1 cellular context compared by ENCODE assay signal in the genomic region with DNA sequence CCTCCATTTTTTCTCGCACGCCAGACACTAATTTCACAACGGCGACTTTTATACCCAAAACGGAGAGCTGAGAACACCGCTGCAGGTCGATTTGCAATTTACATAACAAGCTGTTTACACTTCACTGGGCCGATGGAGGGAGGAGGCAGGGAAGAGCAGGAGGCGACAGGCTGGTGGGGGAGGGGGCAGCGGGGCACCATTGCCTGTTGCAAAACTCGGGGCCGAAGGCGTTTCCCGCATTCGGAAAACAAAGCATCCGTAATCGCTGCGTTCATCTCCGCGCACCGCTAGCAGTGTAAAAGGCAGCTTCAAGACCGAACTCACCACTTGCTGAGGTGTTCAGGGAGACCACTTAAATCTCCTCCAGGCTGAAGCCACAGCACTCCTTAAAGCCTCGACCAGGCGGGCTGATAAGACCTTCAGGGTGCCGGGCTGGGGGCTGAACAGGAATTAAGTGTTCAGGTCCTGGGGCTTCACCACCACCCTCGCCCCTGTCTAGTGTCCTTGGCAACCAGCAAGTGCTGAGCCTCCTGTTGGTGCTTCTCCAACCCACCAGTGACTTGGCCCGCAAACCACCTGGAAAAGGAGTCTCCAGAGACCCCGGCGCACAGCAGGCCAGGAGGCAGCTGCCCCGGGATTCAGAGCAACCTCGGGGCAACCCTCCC.
A peak's percentile ranks its signal among the peaks of the same experiment; 100 is the strongest.
TF ChIP-seq lines count a peak whose summit lies in the region.

No MANE protein-coding gene starts in this region.

TF ChIP-seq in WTC11, 78 proteins besides CTCF, POLR2A, EP300 and RAD21 (continued from another document):
- no peak for TF ChIP-seq IRF2 (CRISPR knock-in tag; IDR thresholded peaks at IDR 0.05; ENCODE audit: borderline replicate concordance, low read depth)
- TF ChIP-seq GABPB1 (CRISPR knock-in tag; IDR thresholded peaks at IDR 0.05) = peak; percentile 55
- TF ChIP-seq RORB (CRISPR knock-in tag; IDR thresholded peaks at IDR 0.05) = no peak
- TF ChIP-seq, protein P1, sequence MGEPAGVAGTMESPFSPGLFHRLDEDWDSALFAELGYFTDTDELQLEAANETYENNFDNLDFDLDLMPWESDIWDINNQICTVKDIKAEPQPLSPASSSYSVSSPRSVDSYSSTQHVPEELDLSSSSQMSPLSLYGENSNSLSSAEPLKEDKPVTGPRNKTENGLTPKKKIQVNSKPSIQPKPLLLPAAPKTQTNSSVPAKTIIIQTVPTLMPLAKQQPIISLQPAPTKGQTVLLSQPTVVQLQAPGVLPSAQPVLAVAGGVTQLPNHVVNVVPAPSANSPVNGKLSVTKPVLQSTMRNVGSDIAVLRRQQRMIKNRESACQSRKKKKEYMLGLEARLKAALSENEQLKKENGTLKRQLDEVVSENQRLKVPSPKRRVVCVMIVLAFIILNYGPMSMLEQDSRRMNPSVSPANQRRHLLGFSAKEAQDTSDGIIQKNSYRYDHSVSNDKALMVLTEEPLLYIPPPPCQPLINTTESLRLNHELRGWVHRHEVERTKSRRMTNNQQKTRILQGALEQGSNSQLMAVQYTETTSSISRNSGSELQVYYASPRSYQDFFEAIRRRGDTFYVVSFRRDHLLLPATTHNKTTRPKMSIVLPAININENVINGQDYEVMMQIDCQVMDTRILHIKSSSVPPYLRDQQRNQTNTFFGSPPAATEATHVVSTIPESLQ (CRISPR knock-in tag; IDR thresholded peaks at IDR 0.05) = no peak
- 0 out of 2 replicates have a peak, but pooled peaks have one; percentile 80 for TF ChIP-seq KAT7 (CRISPR knock-in tag; IDR thresholded peaks at IDR 0.05; ENCODE audit: borderline replicate concordance)
- no peak for TF ChIP-seq TCF7 (CRISPR knock-in tag; IDR thresholded peaks at IDR 0.05; ENCODE audit: low read depth)
- TF ChIP-seq FOXK1 (CRISPR knock-in tag; IDR thresholded peaks at IDR 0.05) = peak; percentile 73; the same call in 1 of the 2 replicates
- TF ChIP-seq TP53 (CRISPR knock-in tag; IDR thresholded peaks at IDR 0.05) = no peak
- no peak for TF ChIP-seq TEAD4 (CRISPR knock-in tag; IDR thresholded peaks at IDR 0.05)
- TF ChIP-seq, protein P2, sequence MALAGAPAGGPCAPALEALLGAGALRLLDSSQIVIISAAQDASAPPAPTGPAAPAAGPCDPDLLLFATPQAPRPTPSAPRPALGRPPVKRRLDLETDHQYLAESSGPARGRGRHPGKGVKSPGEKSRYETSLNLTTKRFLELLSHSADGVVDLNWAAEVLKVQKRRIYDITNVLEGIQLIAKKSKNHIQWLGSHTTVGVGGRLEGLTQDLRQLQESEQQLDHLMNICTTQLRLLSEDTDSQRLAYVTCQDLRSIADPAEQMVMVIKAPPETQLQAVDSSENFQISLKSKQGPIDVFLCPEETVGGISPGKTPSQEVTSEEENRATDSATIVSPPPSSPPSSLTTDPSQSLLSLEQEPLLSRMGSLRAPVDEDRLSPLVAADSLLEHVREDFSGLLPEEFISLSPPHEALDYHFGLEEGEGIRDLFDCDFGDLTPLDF (CRISPR knock-in tag; IDR thresholded peaks at IDR 0.05) = no peak
- TF ChIP-seq, protein P3, sequence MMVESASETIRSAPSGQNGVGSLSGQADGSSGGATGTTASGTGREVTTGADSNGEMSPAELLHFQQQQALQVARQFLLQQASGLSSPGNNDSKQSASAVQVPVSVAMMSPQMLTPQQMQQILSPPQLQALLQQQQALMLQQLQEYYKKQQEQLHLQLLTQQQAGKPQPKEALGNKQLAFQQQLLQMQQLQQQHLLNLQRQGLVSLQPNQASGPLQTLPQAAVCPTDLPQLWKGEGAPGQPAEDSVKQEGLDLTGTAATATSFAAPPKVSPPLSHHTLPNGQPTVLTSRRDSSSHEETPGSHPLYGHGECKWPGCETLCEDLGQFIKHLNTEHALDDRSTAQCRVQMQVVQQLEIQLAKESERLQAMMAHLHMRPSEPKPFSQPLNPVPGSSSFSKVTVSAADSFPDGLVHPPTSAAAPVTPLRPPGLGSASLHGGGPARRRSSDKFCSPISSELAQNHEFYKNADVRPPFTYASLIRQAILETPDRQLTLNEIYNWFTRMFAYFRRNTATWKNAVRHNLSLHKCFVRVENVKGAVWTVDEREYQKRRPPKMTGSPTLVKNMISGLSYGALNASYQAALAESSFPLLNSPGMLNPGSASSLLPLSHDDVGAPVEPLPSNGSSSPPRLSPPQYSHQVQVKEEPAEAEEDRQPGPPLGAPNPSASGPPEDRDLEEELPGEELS (CRISPR knock-in tag; IDR thresholded peaks at IDR 0.05) = peak; percentile 82; the same call in 1 of the 2 replicates
- TF ChIP-seq, protein P4, sequence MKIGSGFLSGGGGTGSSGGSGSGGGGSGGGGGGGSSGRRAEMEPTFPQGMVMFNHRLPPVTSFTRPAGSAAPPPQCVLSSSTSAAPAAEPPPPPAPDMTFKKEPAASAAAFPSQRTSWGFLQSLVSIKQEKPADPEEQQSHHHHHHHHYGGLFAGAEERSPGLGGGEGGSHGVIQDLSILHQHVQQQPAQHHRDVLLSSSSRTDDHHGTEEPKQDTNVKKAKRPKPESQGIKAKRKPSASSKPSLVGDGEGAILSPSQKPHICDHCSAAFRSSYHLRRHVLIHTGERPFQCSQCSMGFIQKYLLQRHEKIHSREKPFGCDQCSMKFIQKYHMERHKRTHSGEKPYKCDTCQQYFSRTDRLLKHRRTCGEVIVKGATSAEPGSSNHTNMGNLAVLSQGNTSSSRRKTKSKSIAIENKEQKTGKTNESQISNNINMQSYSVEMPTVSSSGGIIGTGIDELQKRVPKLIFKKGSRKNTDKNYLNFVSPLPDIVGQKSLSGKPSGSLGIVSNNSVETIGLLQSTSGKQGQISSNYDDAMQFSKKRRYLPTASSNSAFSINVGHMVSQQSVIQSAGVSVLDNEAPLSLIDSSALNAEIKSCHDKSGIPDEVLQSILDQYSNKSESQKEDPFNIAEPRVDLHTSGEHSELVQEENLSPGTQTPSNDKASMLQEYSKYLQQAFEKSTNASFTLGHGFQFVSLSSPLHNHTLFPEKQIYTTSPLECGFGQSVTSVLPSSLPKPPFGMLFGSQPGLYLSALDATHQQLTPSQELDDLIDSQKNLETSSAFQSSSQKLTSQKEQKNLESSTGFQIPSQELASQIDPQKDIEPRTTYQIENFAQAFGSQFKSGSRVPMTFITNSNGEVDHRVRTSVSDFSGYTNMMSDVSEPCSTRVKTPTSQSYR (CRISPR knock-in tag; IDR thresholded peaks at IDR 0.05) = peak; percentile 71; the same call in 1 of the 2 replicates
- TF ChIP-seq, protein P5, sequence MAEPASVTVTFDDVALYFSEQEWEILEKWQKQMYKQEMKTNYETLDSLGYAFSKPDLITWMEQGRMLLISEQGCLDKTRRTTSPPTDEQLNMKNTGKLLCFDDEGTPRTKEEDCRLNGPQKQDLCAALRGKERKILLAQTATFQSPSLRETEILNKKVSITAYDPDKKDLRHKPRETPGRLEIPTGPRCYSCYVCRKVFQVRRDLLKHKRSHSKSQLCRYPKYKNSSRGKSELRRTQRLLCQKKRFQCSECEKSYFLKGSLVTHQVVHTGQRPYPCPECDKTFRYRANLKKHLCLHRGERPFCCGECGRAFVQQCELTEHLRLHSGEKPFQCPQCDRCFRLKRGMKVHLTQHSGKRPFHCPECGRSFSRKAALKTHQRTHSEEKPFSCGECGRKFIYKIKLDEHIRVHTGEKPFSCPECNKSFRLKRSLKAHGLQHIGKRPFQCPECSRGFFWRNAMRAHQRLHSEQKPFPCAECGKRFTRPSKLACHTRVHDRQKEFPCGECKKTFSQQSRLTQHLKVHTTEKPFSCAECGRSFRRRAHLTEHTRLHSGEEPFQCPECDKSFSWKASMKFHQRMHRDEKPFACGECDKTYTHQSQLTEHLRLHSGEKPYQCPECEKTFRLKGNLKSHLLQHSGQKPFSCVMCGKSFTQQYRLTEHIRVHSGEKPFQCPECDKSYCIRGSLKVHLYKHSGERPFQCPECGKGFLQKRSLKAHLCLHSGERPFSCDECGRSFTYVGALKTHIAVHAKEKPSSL (CRISPR knock-in tag; conservative IDR thresholded peaks at IDR 0.05) = no peak
- peak; percentile 74; the same call in 1 of the 2 replicates for TF ChIP-seq FOXP1 (CRISPR knock-in tag; IDR thresholded peaks at IDR 0.05; ENCODE audit: borderline replicate concordance)
- no peak for TF ChIP-seq ZNF232 (CRISPR knock-in tag; IDR thresholded peaks at IDR 0.05)
- TF ChIP-seq, protein P6, sequence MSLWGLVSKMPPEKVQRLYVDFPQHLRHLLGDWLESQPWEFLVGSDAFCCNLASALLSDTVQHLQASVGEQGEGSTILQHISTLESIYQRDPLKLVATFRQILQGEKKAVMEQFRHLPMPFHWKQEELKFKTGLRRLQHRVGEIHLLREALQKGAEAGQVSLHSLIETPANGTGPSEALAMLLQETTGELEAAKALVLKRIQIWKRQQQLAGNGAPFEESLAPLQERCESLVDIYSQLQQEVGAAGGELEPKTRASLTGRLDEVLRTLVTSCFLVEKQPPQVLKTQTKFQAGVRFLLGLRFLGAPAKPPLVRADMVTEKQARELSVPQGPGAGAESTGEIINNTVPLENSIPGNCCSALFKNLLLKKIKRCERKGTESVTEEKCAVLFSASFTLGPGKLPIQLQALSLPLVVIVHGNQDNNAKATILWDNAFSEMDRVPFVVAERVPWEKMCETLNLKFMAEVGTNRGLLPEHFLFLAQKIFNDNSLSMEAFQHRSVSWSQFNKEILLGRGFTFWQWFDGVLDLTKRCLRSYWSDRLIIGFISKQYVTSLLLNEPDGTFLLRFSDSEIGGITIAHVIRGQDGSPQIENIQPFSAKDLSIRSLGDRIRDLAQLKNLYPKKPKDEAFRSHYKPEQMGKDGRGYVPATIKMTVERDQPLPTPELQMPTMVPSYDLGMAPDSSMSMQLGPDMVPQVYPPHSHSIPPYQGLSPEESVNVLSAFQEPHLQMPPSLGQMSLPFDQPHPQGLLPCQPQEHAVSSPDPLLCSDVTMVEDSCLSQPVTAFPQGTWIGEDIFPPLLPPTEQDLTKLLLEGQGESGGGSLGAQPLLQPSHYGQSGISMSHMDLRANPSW (CRISPR knock-in tag; conservative IDR thresholded peaks at IDR 0.05; ENCODE audit: low read depth) = no peak
- TF ChIP-seq CREB1 (CRISPR knock-in tag; IDR thresholded peaks at IDR 0.05) = no peak
- no peak for TF ChIP-seq ZNF121 (CRISPR knock-in tag; IDR thresholded peaks at IDR 0.05)
- TF ChIP-seq JAZF1 (CRISPR knock-in tag; IDR thresholded peaks at IDR 0.05) = no peak
- TF ChIP-seq, protein P7, sequence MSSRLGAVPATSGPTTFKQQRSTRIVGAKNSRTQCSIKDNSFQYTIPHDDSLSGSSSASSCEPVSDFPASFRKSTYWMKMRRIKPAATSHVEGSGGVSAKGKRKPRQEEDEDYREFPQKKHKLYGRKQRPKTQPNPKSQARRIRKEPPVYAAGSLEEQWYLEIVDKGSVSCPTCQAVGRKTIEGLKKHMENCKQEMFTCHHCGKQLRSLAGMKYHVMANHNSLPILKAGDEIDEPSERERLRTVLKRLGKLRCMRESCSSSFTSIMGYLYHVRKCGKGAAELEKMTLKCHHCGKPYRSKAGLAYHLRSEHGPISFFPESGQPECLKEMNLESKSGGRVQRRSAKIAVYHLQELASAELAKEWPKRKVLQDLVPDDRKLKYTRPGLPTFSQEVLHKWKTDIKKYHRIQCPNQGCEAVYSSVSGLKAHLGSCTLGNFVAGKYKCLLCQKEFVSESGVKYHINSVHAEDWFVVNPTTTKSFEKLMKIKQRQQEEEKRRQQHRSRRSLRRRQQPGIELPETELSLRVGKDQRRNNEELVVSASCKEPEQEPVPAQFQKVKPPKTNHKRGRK (CRISPR knock-in tag; IDR thresholded peaks at IDR 0.05; ENCODE audit: borderline replicate concordance) = no peak
- TF ChIP-seq, protein P8, sequence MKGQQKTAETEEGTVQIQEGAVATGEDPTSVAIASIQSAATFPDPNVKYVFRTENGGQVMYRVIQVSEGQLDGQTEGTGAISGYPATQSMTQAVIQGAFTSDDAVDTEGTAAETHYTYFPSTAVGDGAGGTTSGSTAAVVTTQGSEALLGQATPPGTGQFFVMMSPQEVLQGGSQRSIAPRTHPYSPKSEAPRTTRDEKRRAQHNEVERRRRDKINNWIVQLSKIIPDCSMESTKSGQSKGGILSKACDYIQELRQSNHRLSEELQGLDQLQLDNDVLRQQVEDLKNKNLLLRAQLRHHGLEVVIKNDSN (CRISPR knock-in tag; IDR thresholded peaks at IDR 0.05) = no peak
- TF ChIP-seq, protein P9, sequence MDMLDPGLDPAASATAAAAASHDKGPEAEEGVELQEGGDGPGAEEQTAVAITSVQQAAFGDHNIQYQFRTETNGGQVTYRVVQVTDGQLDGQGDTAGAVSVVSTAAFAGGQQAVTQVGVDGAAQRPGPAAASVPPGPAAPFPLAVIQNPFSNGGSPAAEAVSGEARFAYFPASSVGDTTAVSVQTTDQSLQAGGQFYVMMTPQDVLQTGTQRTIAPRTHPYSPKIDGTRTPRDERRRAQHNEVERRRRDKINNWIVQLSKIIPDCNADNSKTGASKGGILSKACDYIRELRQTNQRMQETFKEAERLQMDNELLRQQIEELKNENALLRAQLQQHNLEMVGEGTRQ (CRISPR knock-in tag; IDR thresholded peaks at IDR 0.05) = no peak
- TF ChIP-seq JUN (CRISPR knock-in tag; IDR thresholded peaks at IDR 0.05) = no peak
- no peak for TF ChIP-seq EMX1 (CRISPR knock-in tag; IDR thresholded peaks at IDR 0.05)
- no peak for TF ChIP-seq TEAD1 (CRISPR knock-in tag; IDR thresholded peaks at IDR 0.05)
